9 cellular contexts compared by ENCODE assay signal in the genomic region with DNA sequence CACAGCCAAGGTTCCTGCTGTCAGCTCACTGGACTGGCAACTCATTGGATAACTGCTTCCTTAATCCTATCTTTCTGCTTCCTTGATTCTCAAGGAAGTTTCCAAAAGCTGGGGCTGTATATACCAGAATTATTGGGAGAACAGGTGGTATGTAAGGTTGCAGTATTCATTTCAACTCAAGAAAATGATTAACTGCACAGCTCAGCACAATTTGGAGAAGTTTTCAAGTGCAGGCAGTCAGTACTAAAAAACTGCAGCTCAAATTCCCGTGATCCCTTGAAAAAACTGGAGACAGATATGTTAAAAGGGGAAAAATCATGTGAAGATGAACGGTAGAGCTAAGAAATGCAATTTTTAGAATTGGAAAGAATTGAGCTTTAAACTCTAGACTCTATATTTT. TPM values are rescaled to one million over a fixed set of nuclear protein-coding genes. Genes with fewer than 3 reads are reported as not detected.
"Had no signal": no experiment of that assay in that cellular context is flagged by ENCODE, and none has a peak within 500 bp of the region (broad histone marks: within the 10 kb centered on the region; RNA-seq: fewer than 3 reads in every experiment).

No MANE protein-coding gene starts in this region.

- H2AFZ ChIP-seq: GM23338 had no signal

- H3K27ac ChIP-seq: KMS-11 had no signal

- H3K4me1 Mint-ChIP-seq: GM23338, H9 had no signal

- H3K4me3 Mint-ChIP-seq: GM23338, H9 had no signal

- H3K4me3 ChIP-seq: GM23338, K562 had no signal

- ATAC-seq: GM23338, K562 had no signal

- H3K9ac ChIP-seq: KMS-11 had no signal

- FAIRE-seq: H1, H54, HTR-8/SVneo, K562 had no signal

- H3K9me3 Mint-ChIP-seq: GM23338 had no signal

- H3K4me2 ChIP-seq: GM23338, KMS-11 had no signal

- DNase-seq: H9, HCEC 1CT had no signal

- H3K27ac Mint-ChIP-seq: GM23338, H9 had no signal

RNA-seq across cellular contexts. Expression of gene GRM5, which starts 44.4 kb away (rescaled TPM):
- total RNA-seq: H9, HT-29, K562 had no signal
- polyA plus RNA-seq: K562 had no signal
